In the genomic region with DNA sequence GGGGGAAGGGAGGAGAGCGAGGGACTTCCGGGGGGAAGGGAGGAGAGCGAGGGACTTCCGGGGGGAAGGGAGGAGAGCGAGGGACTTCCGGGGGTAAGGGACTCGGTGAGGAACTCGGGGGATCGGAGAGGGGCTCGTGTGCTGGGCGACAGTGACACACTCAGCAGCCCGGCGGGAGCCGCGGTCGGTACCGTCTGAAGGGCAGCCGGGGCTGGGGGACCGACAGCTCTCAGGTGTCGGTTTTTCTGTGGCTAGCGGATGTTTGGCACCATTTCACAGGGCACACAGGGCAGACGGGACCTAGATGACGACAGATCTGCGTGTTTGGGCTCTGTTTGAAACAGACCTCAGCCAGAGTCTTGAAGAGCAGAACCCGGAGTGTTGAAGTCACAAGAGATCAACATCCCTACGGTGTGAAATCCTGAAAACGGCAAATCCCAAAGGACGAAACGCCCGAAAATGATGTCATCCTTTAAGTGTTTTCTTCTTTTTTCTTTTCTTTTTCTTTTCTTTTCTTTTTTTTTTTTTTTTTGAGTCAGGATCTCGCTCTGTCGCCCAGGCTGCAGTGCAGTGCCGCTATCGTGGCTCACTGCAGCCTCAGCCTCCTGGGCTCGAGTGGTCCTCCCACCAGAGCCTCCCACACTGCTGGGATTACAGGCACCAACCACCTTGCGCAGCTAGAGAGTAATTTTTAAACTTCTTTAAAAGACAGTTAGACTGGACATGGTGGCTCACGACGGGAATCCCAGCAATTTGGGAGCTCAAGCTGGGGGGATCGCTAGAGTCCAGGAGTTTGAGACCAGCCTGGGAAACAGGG, we compare ENCODE assay signal across 8 cellular contexts. TPM values are rescaled to one million over a fixed set of nuclear protein-coding genes. Genes with fewer than 3 reads are reported as not detected.
DNase-seq lines count a peak whose midpoint lies in the region; ATAC-seq and TF ChIP-seq lines count a peak whose summit lies in the region.

No MANE protein-coding gene starts in this region.

- no peaks in the 10 kb centered on the region for H3K9me3 ChIP-seq in A673 (ENCODE audit: low read depth, low read length, poor library complexity, severe bottlenecking)
- H3K9me3 ChIP-seq in endodermal cell (ENCODE audit: control insufficient read depth, low read length) = peaks cover 6% of the 10 kb centered on the region

- H3K4me1 Mint-ChIP-seq in endodermal cell = no peaks in the 10 kb centered on the region

- intact Hi-C loops in A673 (cut with micrococcal nuclease; ENCODE audit: unreplicated experiment) = loop anchor here (10.0 kb wide), 1 partner anchor 263 kb away; a partner anchor contains a TSS

- TSS peak; percentile 95 for BruUV-seq in A673 (replicated peaks; lab: Mats Ljungman, UMichigan)

- H3K4me1 ChIP-seq in A673 (ENCODE audit: insufficient read depth, low read length, poor library complexity, severe bottlenecking) (no peaks in the 10 kb centered on the region), endodermal cell (ENCODE audit: control insufficient read depth, insufficient read depth, low read length) (no peaks in the 10 kb centered on the region)

- H3K36me3 Mint-ChIP-seq in endodermal cell (ENCODE audit: low read depth) = peaks cover 8% of the 10 kb centered on the region

- no peak for TF ChIP-seq CTCF in A673 (conservative IDR thresholded peaks at IDR 0.05; ENCODE audit: low read depth, low read length)
- TF ChIP-seq CTCF in endodermal cell (conservative IDR thresholded peaks at IDR 0.05) = no peak

- POLR2A ChIA-PET in A673 (lab: Charles Lee; ENCODE audit: low non-redundant PET) = interaction anchor here (0.6 to 0.7 kb wide), 2 partner anchors 18 to 713 kb away, joined by 3 read pairs; no protein-coding TSS in a partner anchor

- 8 to 9% methylated on average over 16 to 36 of the region's 39 CpGs for WGBS in endodermal cell (ENCODE audit: insufficient coverage in 1 of 2, insufficient read length in 1 of 2), 2 experiments

- peak overlapping the region; percentile 85 for H3K4me3 Mint-ChIP-seq in endodermal cell

- H3K9ac ChIP-seq in endodermal cell (ENCODE audit: extremely low read depth, low read length, poor library complexity, severe bottlenecking) = peak overlapping the region; percentile 95

- DNase-seq in A673 (ENCODE audit: low spot score) (peak; percentile 82), NOMO-1 (lab: John Stamatoyannopoulos, UW; ENCODE audit: unreplicated experiment in 2 of 2) (peak; percentile 55 to 61), endodermal cell (peak; percentile 88), midbrain (lab: John Stamatoyannopoulos, UW) (peak; percentile 61)
- peak; percentile 77 for DNase-seq in activated CD8-positive, alpha-beta memory T cell treated with anti-CD3 and anti-CD28 coated beads, Interleukin-2, amount 50 U/mL, for 1 hour (ENCODE audit: extremely low read depth)
- peak; percentile 62 for DNase-seq in stimulated activated CD8-positive, alpha-beta memory T cell treated with anti-CD3 and anti-CD28 coated beads, Interleukin-15, amount 100 ng/mL, for 4 hours (ENCODE audit: low read depth in 2 of 2)

- peak overlapping the region; percentile 99 for H3K27ac Mint-ChIP-seq in endodermal cell

- CTCF ChIA-PET in A673 (lab: Charles Lee) = interaction anchor here (0.6 kb wide), 1 partner anchor 301 kb away, joined by 7 read pairs; no protein-coding TSS in a partner anchor

- H3K27me3 Mint-ChIP-seq in endodermal cell (ENCODE audit: insufficient read depth) = peaks cover 12% of the 10 kb centered on the region

- H3K27me3 ChIP-seq in A673 (replicated peaks; ENCODE audit: insufficient read depth, low read depth, low read length, poor library complexity) (no peaks in the 10 kb centered on the region), endodermal cell (ENCODE audit: control insufficient read depth, insufficient read depth, low read length, poor library complexity, severe bottlenecking) (peaks cover 5% of the 10 kb centered on the region)

- no peaks in the 10 kb centered on the region for H3K36me3 ChIP-seq in A673 (ENCODE audit: insufficient read depth, low read length, poor library complexity, severe bottlenecking)
- no peaks in the 10 kb centered on the region for H3K36me3 ChIP-seq in endodermal cell (ENCODE audit: control insufficient read depth, insufficient read depth, low read length)

- ATAC-seq in HG03175 (IDR thresholded peaks at IDR 0.05; ENCODE audit: unreplicated experiment) = peak; percentile 72

- H3K4me3 ChIP-seq in A673 (ENCODE audit: low read depth, low read length, poor library complexity, severe bottlenecking) (peak overlapping the region; percentile 90), endodermal cell (ENCODE audit: low read length) (peak overlapping the region; percentile 86)

- peak; percentile 95 for TF ChIP-seq POLR2A in GM18526 (IDR thresholded peaks at IDR 0.05; ENCODE audit: extremely low read depth, insufficient read length)

- H3K27ac ChIP-seq in A673 (ENCODE audit: low read depth, low read length, poor library complexity, severe bottlenecking) (peak overlapping the region; percentile 94), endodermal cell (ENCODE audit: low read depth, low read length) (peak overlapping the region; percentile 88)

- H3K9me3 Mint-ChIP-seq in endodermal cell = peaks cover 18% of the 10 kb centered on the region

RNA-seq across cellular contexts. Expression of a gene that starts 23.9 kb away (rescaled TPM):
- 11.8 and 14.0 TPM in 2 replicates for total RNA-seq in A673 (2021)
- 10 to 100 TPM; 13.0 to 16.3 TPM for total RNA-seq in endodermal cell
- polyA plus RNA-seq in endodermal cell (2013, experiment 1 of 2) = 12.3 TPM
- 12.5 TPM for polyA plus RNA-seq in endodermal cell (2013, experiment 2 of 2)

RNA-seq across cellular contexts. Expression of a gene that starts 41.1 kb away (rescaled TPM):
- 0.47 and 1.0 TPM in 2 replicates for total RNA-seq in A673 (2021)
- 10 to 100 TPM in 1 of 2 donors, 1 to 10 TPM in 1; 9.7 to 33.9 TPM for total RNA-seq in endodermal cell
- 1.7 TPM for polyA plus RNA-seq in endodermal cell (2013, experiment 1 of 2)
- polyA plus RNA-seq in endodermal cell (2013, experiment 2 of 2) = 1.6 TPM

Comparison
In these comparisons a context has a peak if more than half of its experiments do, and no peak if none do; other contexts are left out.
1. Peak in every context shown above with its lines: DNase-seq, ATAC-seq, H3K4me3 ChIP-seq and H3K27ac ChIP-seq.